In genomic region chr15:42471002-42471401, GRCh38 we compare ENCODE assay signal across 12 cellular contexts. TPM values are rescaled to one million over a fixed set of nuclear protein-coding genes. Genes with fewer than 3 reads are reported as not detected.
DNase-seq lines count a peak whose midpoint lies in the region; FAIRE-seq and TF ChIP-seq lines count a peak whose summit lies in the region.
"Had no signal": no experiment of that assay in that cellular context is flagged by ENCODE, and none has a peak within 500 bp of the region (broad histone marks: within the 10 kb centered on the region; RNA-seq: fewer than 3 reads in every experiment).

No MANE protein-coding gene starts in this region.

- CTCF ChIA-PET in CD8-positive, alpha-beta memory T cell (lab: Charles Lee) = interaction anchor here (1.0 to 1.6 kb wide), 2 partner anchors 13 to 36 kb away, joined by 3 to 4 read pairs; no protein-coding TSS in a partner anchor

- DNase-seq in CD8-positive, alpha-beta memory T cell = no peak
- DNase-seq in keratinocyte (ENCODE audit: low read depth, low spot score) (no peak), spleen (no peak), cerebellar nuclear complex (lab: John Stamatoyannopoulos, UW) (no peak), NCI-H526 treated with DMSO at 0.1 percent for 48 hours (lab: John Stamatoyannopoulos, UW) (no peak), anterior cingulate cortex (lab: John Stamatoyannopoulos, UW) (no peak)
- no peak for DNase-seq in central memory CD4-positive, alpha-beta T cell
- DNase-seq: glutamatergic neuron, T1000 had no signal

- peak overlapping the region in 5 of 8 donors; percentile 3 to 76 (median 57) for H3K27ac Mint-ChIP-seq in CD8-positive, alpha-beta memory T cell
- H3K27ac Mint-ChIP-seq in brain = peak overlapping the region in 3 of 5 experiments; percentile 13 to 34 (median 14)
- H3K27ac Mint-ChIP-seq: nephron had no signal

- no peaks in the 10 kb centered on the region for H3K9me1 ChIP-seq in keratinocyte (ENCODE audit: control insufficient read depth, extremely low read depth, insufficient read depth, low read length)

- H3K4me1 ChIP-seq in CD8-positive, alpha-beta memory T cell (ENCODE audit: insufficient read depth, low read length) = no peaks in the 10 kb centered on the region
- H3K4me1 ChIP-seq in keratinocyte (ENCODE audit: control insufficient read depth, extremely low read depth, insufficient read depth, low read length) = no peaks in the 10 kb centered on the region
- peaks cover 0 to 65% (median 18%) of the 10 kb centered on the region in 6 donors for H3K4me1 ChIP-seq in spleen

- peaks cover 5 to 13% (median 12%) of the 10 kb centered on the region in 3 donors for H3K4me1 Mint-ChIP-seq in CD8-positive, alpha-beta memory T cell
- H3K4me1 Mint-ChIP-seq in brain = no peaks in the 10 kb centered on the region
- H3K4me1 Mint-ChIP-seq: nephron had no signal

- POLR2A ChIA-PET in CD8-positive, alpha-beta memory T cell (lab: Charles Lee) = no interaction called here

- peaks cover 0 to 30% (median 6%) of the 10 kb centered on the region in 3 donors for H3K36me3 Mint-ChIP-seq in CD8-positive, alpha-beta memory T cell
- H3K36me3 Mint-ChIP-seq in brain = peaks cover 9% of the 10 kb centered on the region

- dilution Hi-C loops in keratinocyte (cut with MboI; ENCODE audit: extremely low pct_ligation_motif_present, low sequenced_read_pairs) = no loop called here

- no peaks in the 10 kb centered on the region for H3K36me3 ChIP-seq in CD8-positive, alpha-beta memory T cell (ENCODE audit: insufficient read depth, low read length)
- H3K36me3 ChIP-seq in keratinocyte (ENCODE audit: control insufficient read depth in 2 of 2, extremely low read depth in 1 of 2, insufficient read depth in 2 of 2, low read length in 2 of 2) = peaks cover 0 to 7% of the 10 kb centered on the region in 2 experiments
- peaks cover 0 to 60% (median 19%) of the 10 kb centered on the region in 6 donors for H3K36me3 ChIP-seq in spleen

- H3K79me2 ChIP-seq in keratinocyte (ENCODE audit: control insufficient read depth, insufficient read depth, low read length) = peaks cover 22% of the 10 kb centered on the region

- peak; percentile 29 for FAIRE-seq in keratinocyte (lab: Jason Lieb, UNC)

- H3K4me3 Mint-ChIP-seq in CD8-positive, alpha-beta memory T cell = no peak overlapping the region
- H3K4me3 Mint-ChIP-seq in brain = no peak overlapping the region
- H3K4me3 Mint-ChIP-seq: nephron had no signal

- no peaks in the 10 kb centered on the region for H3K27me3 ChIP-seq in CD8-positive, alpha-beta memory T cell (ENCODE audit: insufficient read depth, low read length, poor library complexity, severe bottlenecking)
- H3K27me3 ChIP-seq in keratinocyte (ENCODE audit: control insufficient read depth, extremely low read depth, insufficient read depth, low read length) (no peaks in the 10 kb centered on the region), spleen (replicated peaks in 1 of 7) (no peaks in the 10 kb centered on the region)

- H3K9ac ChIP-seq in keratinocyte (ENCODE audit: control insufficient read depth, extremely low read depth, insufficient read depth, low read length) = no peak overlapping the region

- WGBS in spleen, 5 donors = 67 to 86% (median 71%) methylated on average over 3 of the region's 3 CpGs

- no peak for TF ChIP-seq POLR2A in spleen (IDR thresholded peaks at IDR 0.05)

- intact Hi-C loops in spleen (cut with DNase I; ENCODE audit: low total_unique reads) = no loop called here

- no peak overlapping the region for H3K4me2 ChIP-seq in keratinocyte (ENCODE audit: control insufficient read depth, extremely low read depth, insufficient read depth, low read depth, low read length)

- TF ChIP-seq CTCF in brain (conservative IDR thresholded peaks at IDR 0.05) (no peak), keratinocyte (optimal IDR thresholded peaks at IDR 0.05 in 1 of 3, IDR thresholded peaks at IDR 0.05 in 1 of 3, conservative IDR thresholded peaks at IDR 0.05 in 1 of 3; ENCODE audit: extremely low read depth in 1 of 3, insufficient read depth in 2 of 3, low read length in 3 of 3) (no peak), spleen (IDR thresholded peaks at IDR 0.05 in 8 of 11, conservative IDR thresholded peaks at IDR 0.05 in 3 of 11) (no peak)

- H3K9me3 ChIP-seq in CD8-positive, alpha-beta memory T cell (ENCODE audit: low read length) = no peaks in the 10 kb centered on the region
- H3K9me3 ChIP-seq in keratinocyte (ENCODE audit: control insufficient read depth, low read depth, low read length) = no peaks in the 10 kb centered on the region
- no peaks in the 10 kb centered on the region for H3K9me3 ChIP-seq in spleen

- no peaks in the 10 kb centered on the region for H4K20me1 ChIP-seq in keratinocyte (ENCODE audit: control insufficient read depth, extremely low read depth, insufficient read depth, low read length)

- no peak overlapping the region for H3K4me3 ChIP-seq in CD8-positive, alpha-beta memory T cell (ENCODE audit: low read length)
- H3K4me3 ChIP-seq in keratinocyte (ENCODE audit: control insufficient read depth in 2 of 3, extremely low read depth in 1 of 3, insufficient read depth in 2 of 3, low read depth in 1 of 3, low read length in 3 of 3) = no peak overlapping the region
- H3K4me3 ChIP-seq in spleen = no peak overlapping the region

- peaks cover 0 to 2% of the 10 kb centered on the region in 2 donors for H3K27me3 Mint-ChIP-seq in CD8-positive, alpha-beta memory T cell
- no peaks in the 10 kb centered on the region for H3K27me3 Mint-ChIP-seq in brain

- H3K9me3 Mint-ChIP-seq in CD8-positive, alpha-beta memory T cell = no peaks in the 10 kb centered on the region
- no peaks in the 10 kb centered on the region for H3K9me3 Mint-ChIP-seq in brain
- H3K9me3 Mint-ChIP-seq: nephron had no signal

- no peak overlapping the region for H2AFZ ChIP-seq in keratinocyte (ENCODE audit: control insufficient read depth, low read length)

- no peak overlapping the region for H3K27ac ChIP-seq in CD8-positive, alpha-beta memory T cell (ENCODE audit: low read depth, low read length)
- no peak overlapping the region for H3K27ac ChIP-seq in keratinocyte (ENCODE audit: control insufficient read depth, insufficient read depth, low read length)
- peak overlapping the region in 5 of 8 donors; percentile 8 to 56 (median 31) for H3K27ac ChIP-seq in spleen
- H3K27ac ChIP-seq: epithelial cell of prostate had no signal

RNA-seq across cellular contexts. Expression of gene ZNF106, which starts 19.9 kb away (rescaled TPM):
- 10 to 100 TPM; 48.5 to 50.0 TPM for total RNA-seq in CD8-positive, alpha-beta memory T cell
- polyA plus RNA-seq in CD8-positive, alpha-beta memory T cell = 51.6 TPM
- 19.3 TPM for polyA plus RNA-seq in brain (ENCODE audit: insufficient read depth, low read depth, low replicate concordance)
- 13.0 to 24.6 TPM (median 17.8 TPM) in 3 replicates for polyA plus RNA-seq in keratinocyte
- polyA plus RNA-seq in keratinocyte (2011; ENCODE audit: low read depth) = 37.0 TPM
- 11.3 and 17.2 TPM in 2 replicates for polyA plus RNA-seq in keratinocyte (2011; cell fraction: cytosol; rRNA removed)
- polyA plus RNA-seq in keratinocyte (2011; cell fraction: nucleus; rRNA removed) = 19.3 and 27.1 TPM in 2 replicates
- 9.7 and 20.3 TPM in 2 replicates for polyA plus RNA-seq in keratinocyte (2012; ENCODE audit: low replicate concordance)
- 35.1 to 95.5 TPM (median 38.4 TPM) in 3 replicates for polyA minus RNA-seq in keratinocyte
- polyA minus RNA-seq in keratinocyte (2011; cell fraction: cytosol; rRNA and poly(A)+ RNA removed) = 23.2 TPM
- polyA minus RNA-seq in keratinocyte (2011; cell fraction: nucleus; rRNA and poly(A)+ RNA removed) = 37.1 and 67.1 TPM in 2 replicates
- total RNA-seq in spleen = 10 to 100 TPM; 62.5 to 93.3 (median 75.7) TPM
- polyA plus RNA-seq in spleen = 1 to 10 TPM; 4.6 to 9.2 (median 5.3) TPM

RNA-seq across cellular contexts. Expression of gene SNAP23, which starts 24.4 kb away (rescaled TPM):
- total RNA-seq in CD8-positive, alpha-beta memory T cell = 10 to 100 TPM; 48.1 to 54.4 TPM
- 59.5 TPM for polyA plus RNA-seq in CD8-positive, alpha-beta memory T cell
- polyA plus RNA-seq in brain (ENCODE audit: insufficient read depth, low read depth, low replicate concordance) (12.8 TPM), keratinocyte (37.0 to 68.4 TPM (median 55.1 TPM) in 3 replicates), spleen (10 to 100 TPM; 60.8 to 79.9 (median 66.7) TPM)
- 134 TPM for polyA plus RNA-seq in keratinocyte (2011; ENCODE audit: low read depth)
- 37.2 and 67.8 TPM in 2 replicates for polyA plus RNA-seq in keratinocyte (2011; cell fraction: cytosol; rRNA removed)
- polyA plus RNA-seq in keratinocyte (2011; cell fraction: nucleus; rRNA removed) = 46.3 and 63.0 TPM in 2 replicates
- polyA plus RNA-seq in keratinocyte (2012; ENCODE audit: low replicate concordance) = 37.0 and 76.4 TPM in 2 replicates
- 12.1 to 43.1 TPM (median 24.5 TPM) in 3 replicates for polyA minus RNA-seq in keratinocyte
- 57.9 TPM for polyA minus RNA-seq in keratinocyte (2011; cell fraction: cytosol; rRNA and poly(A)+ RNA removed)
- 15.1 and 32.9 TPM in 2 replicates for polyA minus RNA-seq in keratinocyte (2011; cell fraction: nucleus; rRNA and poly(A)+ RNA removed)
- 100 to 1,000 TPM in 6 of 7 donors, 10 to 100 TPM in 1; 98.8 to 151 (median 115) TPM for total RNA-seq in spleen

Comparison
In these comparisons a context has a peak if more than half of its experiments do, and no peak if none do; other contexts are left out.
1. H3K27ac ChIP-seq: peak in spleen (5 of 8); none in CD8-positive, alpha-beta memory T cell (single experiment) and keratinocyte (single experiment).